Comparison of ENCODE assay signal across 1 cellular context in genomic region chrX:15301924-15302323, GRCh38.
TF ChIP-seq lines count a peak whose summit lies in the region.

No MANE protein-coding gene starts in this region.

TF ChIP-seq in SK-N-SH treated with all-trans-retinoic acid at 6 μM for 48 hours, 23 proteins besides CTCF, POLR2A, EP300 and RAD21 (continued from another document):
- TF ChIP-seq ZNF565 (CRISPR knock-in tag; conservative IDR thresholded peaks at IDR 0.05; ENCODE audit: low read depth) (no peak), CREB5 (CRISPR knock-in tag; IDR thresholded peaks at IDR 0.05; ENCODE audit: low read depth) (no peak), SNAI2 (CRISPR knock-in tag; IDR thresholded peaks at IDR 0.05) (no peak)
